8 cellular contexts compared by ENCODE assay signal in the genomic region with DNA sequence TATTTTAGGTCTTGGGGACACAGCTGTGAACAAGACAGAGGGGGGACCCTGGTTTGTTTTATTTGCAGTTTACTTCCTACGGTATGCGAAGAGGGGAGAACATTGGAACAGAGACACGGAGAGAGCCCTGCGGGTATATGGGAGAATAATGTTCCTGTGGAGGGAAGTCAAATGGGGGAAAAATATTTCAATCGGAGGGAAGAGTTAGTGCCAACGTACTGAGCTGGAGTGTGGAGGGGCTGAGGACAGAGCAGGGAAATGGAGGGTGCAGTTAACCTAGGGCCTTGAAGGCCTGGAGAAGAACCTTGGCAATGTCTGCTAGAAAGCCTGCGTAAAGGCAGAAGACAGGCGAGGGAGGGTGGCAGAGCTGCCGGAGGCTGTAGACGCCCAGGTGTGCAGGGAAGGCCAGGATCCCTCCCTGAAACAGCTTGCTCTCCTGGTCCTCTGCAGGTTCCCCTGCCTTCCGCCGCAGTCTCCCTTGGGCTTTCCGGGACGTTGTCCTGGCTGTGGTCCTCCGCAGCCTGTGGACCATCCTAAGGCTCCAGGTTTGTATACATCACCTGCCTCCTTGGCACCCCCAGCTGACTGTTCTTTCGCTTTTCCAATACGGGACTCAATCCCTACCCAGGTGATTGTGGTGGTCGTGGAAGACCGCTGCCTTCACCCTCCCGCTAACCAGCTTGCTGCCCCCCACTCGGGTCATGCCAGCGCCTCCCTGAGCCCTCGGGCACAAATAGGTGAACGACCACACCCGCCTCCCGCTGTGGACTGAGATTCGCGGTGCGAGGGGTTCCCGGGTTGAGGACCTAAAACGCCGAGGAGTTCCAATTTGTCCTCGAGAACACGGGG. TPM values are rescaled to one million over a fixed set of nuclear protein-coding genes. Genes with fewer than 3 reads are reported as not detected.
A peak's percentile ranks its signal among the peaks of the same experiment; 100 is the strongest.
DNase-seq lines count a peak whose midpoint lies in the region; ATAC-seq and TF ChIP-seq lines count a peak whose summit lies in the region.

No MANE protein-coding gene starts in this region.

- H3K9me3 ChIP-seq in adipocyte (ENCODE audit: control insufficient read depth, low read length) (no peaks in the 10 kb centered on the region), liver (ENCODE audit: control insufficient read depth in 4 of 4, low read length in 3 of 4) (no peaks in the 10 kb centered on the region), upper lobe of left lung (no peaks in the 10 kb centered on the region)

- H3K4me3 ChIP-seq in GM12864 (ENCODE audit: low read depth, low read length), result peak overlapping the region; percentile 91
- peak overlapping the region; percentile 98 for H3K4me3 ChIP-seq in adipocyte (ENCODE audit: low read length)
- peak overlapping the region; percentile 76 to 94 (median 86) for H3K4me3 ChIP-seq in liver (ENCODE audit: low read depth in 1 of 3, low read length in 3 of 3)
- H3K4me3 ChIP-seq in upper lobe of left lung, result peak overlapping the region; percentile 75 to 86 (median 83)

- 25% methylated on average over 34 of the region's 34 CpGs for WGBS in liver
- WGBS in upper lobe of left lung, 2 donors, result 38 to 62% methylated on average over 22 to 33 of the region's 34 CpGs

- H3K4me1 ChIP-seq in adipocyte (ENCODE audit: control insufficient read depth, insufficient read depth, low read length) (peaks cover 53% of the 10 kb centered on the region), liver (ENCODE audit: control insufficient read depth in 4 of 4, insufficient read depth in 4 of 4, low read length in 3 of 4) (peaks cover 16 to 60% (median 47%) of the 10 kb centered on the region in 4 donors), upper lobe of left lung (peaks cover 61 to 73% (median 68%) of the 10 kb centered on the region in 4 donors)

- peak overlapping the region; percentile 76 to 96 for H3K27ac ChIP-seq in liver (ENCODE audit: low read depth in 1 of 2, low read length in 2 of 2)
- peak overlapping the region; percentile 93 to 99 (median 96) for H3K27ac ChIP-seq in upper lobe of left lung

- peak overlapping the region; percentile 99 for H3K9ac ChIP-seq in adipocyte (ENCODE audit: low read length)
- H3K9ac ChIP-seq in liver (ENCODE audit: low read depth in 1 of 2, low read length in 2 of 2), result peak overlapping the region; percentile 57 to 61

- TF ChIP-seq RAD21 in liver (IDR thresholded peaks at IDR 0.05), result no peak

- no peak for TF ChIP-seq POLR2A in upper lobe of left lung (IDR thresholded peaks at IDR 0.05)

- no peak for TF ChIP-seq EP300 in upper lobe of left lung (IDR thresholded peaks at IDR 0.05)

- H3K36me3 ChIP-seq in adipocyte (ENCODE audit: control insufficient read depth, insufficient read depth, low read length, severe bottlenecking) (peaks cover 19% of the 10 kb centered on the region), liver (ENCODE audit: control insufficient read depth in 4 of 4, insufficient read depth in 3 of 4, low read depth in 1 of 4, low read length in 3 of 4) (peaks cover 8 to 16% (median 11%) of the 10 kb centered on the region in 4 donors), upper lobe of left lung (peaks cover 15 to 18% (median 15%) of the 10 kb centered on the region in 4 donors)

- ATAC-seq in HG02798 (IDR thresholded peaks at IDR 0.05; ENCODE audit: poor library complexity, unreplicated experiment) (peak; percentile 5), upper lobe of left lung (ENCODE audit: low FRiP score in 2 of 2) (no peak), HG03378 (IDR thresholded peaks at IDR 0.05; ENCODE audit: unreplicated experiment) (no peak), HG02610 (IDR thresholded peaks at IDR 0.05; ENCODE audit: unreplicated experiment) (no peak)

- H3K27me3 ChIP-seq in adipocyte (replicated peaks; ENCODE audit: control insufficient read depth, insufficient read depth, low read length), result no peaks in the 10 kb centered on the region
- H3K27me3 ChIP-seq in liver (ENCODE audit: control insufficient read depth in 4 of 4, insufficient read depth in 4 of 4, low read length in 3 of 4), result no peaks in the 10 kb centered on the region
- H3K27me3 ChIP-seq in upper lobe of left lung, result no peaks in the 10 kb centered on the region

- DNase-seq in GM12864 (ENCODE audit: low read depth), result no peak
- no peak for DNase-seq in adipocyte (ENCODE audit: low read depth)
- DNase-seq in upper lobe of left lung, result peak in 1 of 2 donors; percentile 38
- no peak for DNase-seq in amygdala (lab: John Stamatoyannopoulos, UW)

- no peak for TF ChIP-seq CTCF in GM12864 (IDR thresholded peaks at IDR 0.05; ENCODE audit: low read depth, low read length, missing control alignments)
- no peak for TF ChIP-seq CTCF in liver (IDR thresholded peaks at IDR 0.05; ENCODE audit: low read depth, low read length, missing input control)
- no peak for TF ChIP-seq CTCF in upper lobe of left lung (IDR thresholded peaks at IDR 0.05)

TF ChIP-seq in liver, 16 proteins besides CTCF, POLR2A, EP300 and RAD21:
- TF ChIP-seq, protein P1, sequence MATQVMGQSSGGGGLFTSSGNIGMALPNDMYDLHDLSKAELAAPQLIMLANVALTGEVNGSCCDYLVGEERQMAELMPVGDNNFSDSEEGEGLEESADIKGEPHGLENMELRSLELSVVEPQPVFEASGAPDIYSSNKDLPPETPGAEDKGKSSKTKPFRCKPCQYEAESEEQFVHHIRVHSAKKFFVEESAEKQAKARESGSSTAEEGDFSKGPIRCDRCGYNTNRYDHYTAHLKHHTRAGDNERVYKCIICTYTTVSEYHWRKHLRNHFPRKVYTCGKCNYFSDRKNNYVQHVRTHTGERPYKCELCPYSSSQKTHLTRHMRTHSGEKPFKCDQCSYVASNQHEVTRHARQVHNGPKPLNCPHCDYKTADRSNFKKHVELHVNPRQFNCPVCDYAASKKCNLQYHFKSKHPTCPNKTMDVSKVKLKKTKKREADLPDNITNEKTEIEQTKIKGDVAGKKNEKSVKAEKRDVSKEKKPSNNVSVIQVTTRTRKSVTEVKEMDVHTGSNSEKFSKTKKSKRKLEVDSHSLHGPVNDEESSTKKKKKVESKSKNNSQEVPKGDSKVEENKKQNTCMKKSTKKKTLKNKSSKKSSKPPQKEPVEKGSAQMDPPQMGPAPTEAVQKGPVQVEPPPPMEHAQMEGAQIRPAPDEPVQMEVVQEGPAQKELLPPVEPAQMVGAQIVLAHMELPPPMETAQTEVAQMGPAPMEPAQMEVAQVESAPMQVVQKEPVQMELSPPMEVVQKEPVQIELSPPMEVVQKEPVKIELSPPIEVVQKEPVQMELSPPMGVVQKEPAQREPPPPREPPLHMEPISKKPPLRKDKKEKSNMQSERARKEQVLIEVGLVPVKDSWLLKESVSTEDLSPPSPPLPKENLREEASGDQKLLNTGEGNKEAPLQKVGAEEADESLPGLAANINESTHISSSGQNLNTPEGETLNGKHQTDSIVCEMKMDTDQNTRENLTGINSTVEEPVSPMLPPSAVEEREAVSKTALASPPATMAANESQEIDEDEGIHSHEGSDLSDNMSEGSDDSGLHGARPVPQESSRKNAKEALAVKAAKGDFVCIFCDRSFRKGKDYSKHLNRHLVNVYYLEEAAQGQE (IDR thresholded peaks at IDR 0.05), result no peak
- no peak for TF ChIP-seq EGR1 (IDR thresholded peaks at IDR 0.05; ENCODE audit: low read depth in 2 of 2)

RNA-seq across cellular contexts. Expression of a gene that starts 1.9 kb away (rescaled TPM):
- 1,000 to 10,000 TPM in 1 of 2 donors, 100 to 1,000 TPM in 1; 967 to 2,255 TPM for total RNA-seq in liver
- polyA plus RNA-seq in liver, result 100 to 1,000 TPM; 310 to 913 TPM
- total RNA-seq in upper lobe of left lung, result 1,000 to 10,000 TPM in 5 of 6 donors, 100 to 1,000 TPM in 1; 801 to 1,863 (median 1,196) TPM

RNA-seq across cellular contexts. Expression of a gene that starts 15.3 kb away (rescaled TPM):
- 10 to 100 TPM in 1 of 2 donors, 1 to 10 TPM in 1; 8.7 to 11.4 TPM for total RNA-seq in liver
- 1 to 10 TPM; 2.8 to 3.9 TPM for polyA plus RNA-seq in liver
- 10 to 100 TPM; 12.3 to 47.1 (median 15.6) TPM for total RNA-seq in upper lobe of left lung

RNA-seq across cellular contexts. Expression of a gene that starts 22.6 kb away (rescaled TPM):
- total RNA-seq in liver, result 10 to 100 TPM in 1 of 2 donors, 1 to 10 TPM in 1; 9.6 to 12.3 TPM
- polyA plus RNA-seq in liver, result 10 to 100 TPM in 1 of 2 donors, 1 to 10 TPM in 1; 2.8 to 14.1 TPM
- 10 to 100 TPM; 14.4 to 75.4 (median 34.1) TPM for total RNA-seq in upper lobe of left lung

RNA-seq across cellular contexts. Expression of a gene that starts 40.7 kb away (rescaled TPM):
- under 1 TPM in 1 of 2 donors, not detected in 1; 0.50 TPM for total RNA-seq in liver
- under 1 TPM; 0.10 to 0.14 TPM for polyA plus RNA-seq in liver
- 1 to 10 TPM in 5 of 6 donors, under 1 TPM in 1; 0.83 to 6.7 (median 2.9) TPM for total RNA-seq in upper lobe of left lung
